Comparison of ENCODE assay signal across 9 cellular contexts in genomic region chr10:75137533-75138438, GRCh38. TPM values are rescaled to one million over a fixed set of nuclear protein-coding genes. Genes with fewer than 3 reads are reported as not detected.
A peak's percentile ranks its signal among the peaks of the same experiment; 100 is the strongest.
DNase-seq lines count a peak whose midpoint lies in the region; ATAC-seq and TF ChIP-seq lines count a peak whose summit lies in the region.
"Had no signal": no experiment of that assay in that cellular context is flagged by ENCODE, and none has a peak within 500 bp of the region (broad histone marks: within the 10 kb centered on the region; RNA-seq: fewer than 3 reads in every experiment).

No MANE protein-coding gene starts in this region.

- H3K36me3 ChIP-seq in esophagus squamous epithelium: peaks cover 0 to 14% (median 0%) of the 10 kb centered on the region in 3 donors
- no peaks in the 10 kb centered on the region for H3K36me3 ChIP-seq in thyroid gland

- peak; percentile 17 for DNase-seq in activated naive CD4-positive, alpha-beta T cell treated with Interleukin-2 at 50 U/mL for 16 hours
- no peak for DNase-seq in activated naive CD4-positive, alpha-beta T cell treated with anti-CD3 and anti-CD28 coated beads, Interleukin-2, amount 10 ng/mL, durations not matched to agents 7 days and 5 days
- DNase-seq in RKO (ENCODE audit: low spot score) (peak; percentile 76), esophagus squamous epithelium (lab: John Stamatoyannopoulos, UW) (no peak), CD1c-positive myeloid dendritic cell (ENCODE audit: extremely low spot score) (no peak), NCI-H1694 (lab: John Stamatoyannopoulos, UW) (no peak), thyroid gland (no peak)
- DNase-seq in stimulated activated effector memory CD8-positive, alpha-beta T cell treated with anti-CD3 and anti-CD28 coated beads, Interleukin-12 subunit alpha, Interleukin-12 subunit beta, amount 100 ng/mL, for 72 hours (ENCODE audit: low spot score in 2 of 2): peak; percentile 5 to 52

- no peaks in the 10 kb centered on the region for H3K27me3 ChIP-seq in esophagus squamous epithelium
- no peaks in the 10 kb centered on the region for H3K27me3 ChIP-seq in thyroid gland

- 40 to 46% methylated on average over 3 of the region's 3 CpGs for WGBS in esophagus squamous epithelium, 2 donors
- WGBS in thyroid gland, 2 donors: 60 to 66% methylated on average over 3 of the region's 3 CpGs

- CTCF ChIA-PET in activated naive CD4-positive, alpha-beta T cell treated with anti-CD3 and anti-CD28 coated beads, Interleukin-2, amount 10 ng/mL, durations not matched to agents 7 days and 5 days (lab: Charles Lee): no interaction called here

- peaks cover 7% of the 10 kb centered on the region for H3K4me1 Mint-ChIP-seq in activated naive CD4-positive, alpha-beta T cell treated with anti-CD3 and anti-CD28 coated beads, Interleukin-2, amount 10 ng/mL, durations not matched to agents 7 days and 5 days
- H3K4me1 Mint-ChIP-seq in stimulated activated effector memory CD8-positive, alpha-beta T cell treated with anti-CD3 and anti-CD28 coated beads, Interleukin-12 subunit alpha, Interleukin-12 subunit beta, amount 100 ng/mL, for 72 hours: peaks cover 47% of the 10 kb centered on the region

- ATAC-seq in stimulated activated effector memory CD8-positive, alpha-beta T cell treated with anti-CD3 and anti-CD28 coated beads, Interleukin-12 subunit alpha, Interleukin-12 subunit beta, amount 100 ng/mL, for 72 hours: peak; percentile 98

- intact Hi-C loops in esophagus squamous epithelium (cut with DNase I) (loop anchor here (10.0 kb wide), 1 partner anchor 47 kb away; no protein-coding TSS in a partner anchor), thyroid gland (cut with DNase I) (no loop called here)

- no peaks in the 10 kb centered on the region for H3K9me3 Mint-ChIP-seq in activated naive CD4-positive, alpha-beta T cell treated with anti-CD3 and anti-CD28 coated beads, Interleukin-2, amount 10 ng/mL, durations not matched to agents 7 days and 5 days
- no peaks in the 10 kb centered on the region for H3K9me3 Mint-ChIP-seq in stimulated activated effector memory CD8-positive, alpha-beta T cell treated with anti-CD3 and anti-CD28 coated beads, Interleukin-12 subunit alpha, Interleukin-12 subunit beta, amount 100 ng/mL, for 72 hours

- peak overlapping the region; percentile 13 to 77 (median 56) for H3K27ac ChIP-seq in esophagus squamous epithelium
- peak overlapping the region in 1 of 3 donors; percentile 60 for H3K27ac ChIP-seq in thyroid gland

- H3K4me3 Mint-ChIP-seq in activated naive CD4-positive, alpha-beta T cell treated with anti-CD3 and anti-CD28 coated beads, Interleukin-2, amount 10 ng/mL, durations not matched to agents 7 days and 5 days: no peak overlapping the region
- H3K4me3 Mint-ChIP-seq in stimulated activated effector memory CD8-positive, alpha-beta T cell treated with anti-CD3 and anti-CD28 coated beads, Interleukin-12 subunit alpha, Interleukin-12 subunit beta, amount 100 ng/mL, for 72 hours: no peak overlapping the region

- no peaks in the 10 kb centered on the region for H3K27me3 Mint-ChIP-seq in activated naive CD4-positive, alpha-beta T cell treated with anti-CD3 and anti-CD28 coated beads, Interleukin-2, amount 10 ng/mL, durations not matched to agents 7 days and 5 days

- TF ChIP-seq CTCF in esophagus squamous epithelium (IDR thresholded peaks at IDR 0.05): no peak
- TF ChIP-seq CTCF in thyroid gland (IDR thresholded peaks at IDR 0.05): no peak

- no peaks in the 10 kb centered on the region for H3K9me3 ChIP-seq in esophagus squamous epithelium
- no peaks in the 10 kb centered on the region for H3K9me3 ChIP-seq in thyroid gland

- H3K36me3 Mint-ChIP-seq in activated naive CD4-positive, alpha-beta T cell treated with anti-CD3 and anti-CD28 coated beads, Interleukin-2, amount 10 ng/mL, durations not matched to agents 7 days and 5 days: peaks cover 7% of the 10 kb centered on the region
- H3K36me3 Mint-ChIP-seq in stimulated activated effector memory CD8-positive, alpha-beta T cell treated with anti-CD3 and anti-CD28 coated beads, Interleukin-12 subunit alpha, Interleukin-12 subunit beta, amount 100 ng/mL, for 72 hours: no peaks in the 10 kb centered on the region

- TF ChIP-seq POLR2A in esophagus squamous epithelium (IDR thresholded peaks at IDR 0.05): no peak
- no peak for TF ChIP-seq POLR2A in thyroid gland (IDR thresholded peaks at IDR 0.05)

- H3K4me1 ChIP-seq in esophagus squamous epithelium: peaks cover 0 to 83% (median 32%) of the 10 kb centered on the region in 3 donors
- peaks cover 20 to 22% of the 10 kb centered on the region in 2 donors for H3K4me1 ChIP-seq in thyroid gland

- no peak overlapping the region for H3K27ac Mint-ChIP-seq in activated naive CD4-positive, alpha-beta T cell treated with anti-CD3 and anti-CD28 coated beads, Interleukin-2, amount 10 ng/mL, durations not matched to agents 7 days and 5 days
- H3K27ac Mint-ChIP-seq in stimulated activated effector memory CD8-positive, alpha-beta T cell treated with anti-CD3 and anti-CD28 coated beads, Interleukin-12 subunit alpha, Interleukin-12 subunit beta, amount 100 ng/mL, for 72 hours: peak overlapping the region; percentile 55

- H3K4me3 ChIP-seq in esophagus squamous epithelium: no peak overlapping the region
- H3K4me3 ChIP-seq in thyroid gland (replicated peaks in 1 of 3): no peak overlapping the region
- H3K4me3 ChIP-seq: skin epidermis had no signal

RNA-seq across cellular contexts. Expression of gene SAMD8, which starts 26.3 kb away (rescaled TPM):
- total RNA-seq in esophagus squamous epithelium (10 to 100 TPM; 18.5 to 36.0 (median 24.6) TPM), thyroid gland (10 to 100 TPM; 19.9 to 36.8 (median 28.4) TPM)

Comparison
In these comparisons a context has a peak if more than half of its experiments do, and no peak if none do; other contexts are left out.
1. DNase-seq: peak in activated naive CD4-positive, alpha-beta T cell treated with Interleukin-2 at 50 U/mL for 16 hours (single experiment), RKO (single experiment) and stimulated activated effector memory CD8-positive, alpha-beta T cell treated with anti-CD3 and anti-CD28 coated beads, Interleukin-12 subunit alpha, Interleukin-12 subunit beta, amount 100 ng/mL, for 72 hours (2 of 2); none in activated naive CD4-positive, alpha-beta T cell treated with anti-CD3 and anti-CD28 coated beads, Interleukin-2, amount 10 ng/mL, durations not matched to agents 7 days and 5 days (single experiment), esophagus squamous epithelium (single experiment), CD1c-positive myeloid dendritic cell (single experiment), NCI-H1694 (single experiment) and thyroid gland (0 of 2).